In the genomic region with DNA sequence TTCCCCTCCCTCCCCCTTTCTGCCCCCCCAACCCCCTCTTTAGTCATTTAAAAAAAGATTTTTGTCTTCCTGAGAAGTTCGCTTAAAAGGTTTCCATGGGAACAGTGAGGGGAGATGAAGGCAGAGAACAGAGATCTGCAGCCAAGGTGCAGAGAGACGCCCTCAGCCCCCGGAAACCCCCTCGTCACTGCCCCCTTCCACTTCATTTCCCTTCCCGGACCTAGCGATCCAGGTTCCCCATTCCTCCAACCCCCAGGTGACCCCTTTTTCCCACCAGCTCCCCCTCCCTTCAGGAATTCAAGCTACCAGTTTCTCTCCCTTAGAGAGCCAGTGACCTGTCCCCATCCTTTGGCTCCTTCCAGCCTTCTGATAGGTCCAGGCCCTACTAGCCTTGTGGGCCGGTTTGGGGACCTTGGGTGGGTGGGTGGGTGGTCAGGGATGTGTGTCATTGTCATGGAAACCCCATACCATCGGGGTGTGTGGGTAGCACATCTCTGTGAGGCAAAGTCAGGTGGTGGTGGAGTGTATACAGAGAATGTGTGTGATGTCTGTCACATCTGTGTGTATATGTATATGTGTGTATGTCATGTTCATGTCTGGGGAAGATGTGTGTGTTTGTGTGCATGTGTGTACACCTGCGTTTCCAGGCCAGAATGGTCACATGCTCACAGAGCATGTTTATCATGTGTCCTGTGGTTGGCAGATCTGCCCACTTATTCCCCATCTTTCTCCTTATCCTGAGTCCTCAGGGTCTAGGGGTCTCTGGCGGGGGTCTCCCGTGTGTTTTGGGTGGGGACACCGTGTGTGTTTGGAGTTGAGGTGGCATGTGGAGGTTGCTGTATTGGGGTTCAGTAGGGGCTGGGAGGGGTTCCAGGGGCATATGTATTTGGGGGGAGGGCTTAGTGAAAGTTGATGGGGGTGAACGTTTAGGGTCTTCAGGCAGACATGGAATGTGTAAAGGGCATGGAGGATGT, we compare ENCODE assay signal across 8 cellular contexts. TPM values are rescaled to one million over a fixed set of nuclear protein-coding genes. Genes with fewer than 3 reads are reported as not detected.
DNase-seq lines count a peak whose midpoint lies in the region; ATAC-seq and TF ChIP-seq lines count a peak whose summit lies in the region.

No MANE protein-coding gene starts in this region.

- ATAC-seq in GM21825 (IDR thresholded peaks at IDR 0.05; ENCODE audit: unreplicated experiment): no peak

- DNase-seq in activated gamma-delta T cell treated with Interleukin-2 at 50 U/mL for 16 hours: peak; percentile 27
- DNase-seq in activated gamma-delta T cell (lab: John Stamatoyannopoulos, UW): no peak
- DNase-seq in activated CD4-positive, alpha-beta T cell treated with anti-CD3 and anti-CD28 coated beads for 48 hours: peak; percentile 28
- DNase-seq in fibroblast of villous mesenchyme (ENCODE audit: low read depth): no peak
- DNase-seq in skeletal muscle cell (ENCODE audit: low read depth): no peak
- DNase-seq in epidermal melanocyte (ENCODE audit: insufficient read length, low spot score): no peak
- DNase-seq in NCI-H1417 treated with DMSO at 0.1 percent for 48 hours (lab: John Stamatoyannopoulos, UW): no peak

- no peak for TF ChIP-seq CTCF in fibroblast of villous mesenchyme (IDR thresholded peaks at IDR 0.05; ENCODE audit: insufficient read depth, low read depth, low read length)

- peak overlapping the region; percentile 79 for H3K4me3 ChIP-seq in fibroblast of villous mesenchyme (ENCODE audit: low read depth, low read length)
- H3K4me3 ChIP-seq in skeletal muscle cell (ENCODE audit: low read depth, low read length): peak overlapping the region; percentile 63

RNA-seq across cellular contexts. Expression of a gene that starts 7.0 kb away (rescaled TPM):
- total RNA-seq in fibroblast of villous mesenchyme: 6.4 and 7.8 TPM in 2 replicates

RNA-seq across cellular contexts. Expression of a gene that starts 9.0 kb away (rescaled TPM):
- 155 and 201 TPM in 2 replicates for total RNA-seq in fibroblast of villous mesenchyme

RNA-seq across cellular contexts. Expression of a gene that starts 16.1 kb away (rescaled TPM):
- total RNA-seq in fibroblast of villous mesenchyme: 21.6 and 30.2 TPM in 2 replicates

RNA-seq across cellular contexts. Expression of a gene that starts 27.5 kb away (rescaled TPM):
- total RNA-seq in fibroblast of villous mesenchyme: 4.7 and 5.2 TPM in 2 replicates

RNA-seq across cellular contexts. Expression of a gene that starts 35.3 kb away (rescaled TPM):
- 20.0 and 34.5 TPM in 2 replicates for total RNA-seq in fibroblast of villous mesenchyme

Comparison
In these comparisons a context has a peak if more than half of its experiments do, and no peak if none do; other contexts are left out.
1. DNase-seq: peak in activated gamma-delta T cell treated with Interleukin-2 at 50 U/mL for 16 hours (single experiment) and activated CD4-positive, alpha-beta T cell treated with anti-CD3 and anti-CD28 coated beads for 48 hours (single experiment); none in activated gamma-delta T cell (single experiment), fibroblast of villous mesenchyme (single experiment), skeletal muscle cell (single experiment), epidermal melanocyte (single experiment) and NCI-H1417 treated with DMSO at 0.1 percent for 48 hours (single experiment).